1 cellular context compared by ENCODE assay signal in the genomic region with DNA sequence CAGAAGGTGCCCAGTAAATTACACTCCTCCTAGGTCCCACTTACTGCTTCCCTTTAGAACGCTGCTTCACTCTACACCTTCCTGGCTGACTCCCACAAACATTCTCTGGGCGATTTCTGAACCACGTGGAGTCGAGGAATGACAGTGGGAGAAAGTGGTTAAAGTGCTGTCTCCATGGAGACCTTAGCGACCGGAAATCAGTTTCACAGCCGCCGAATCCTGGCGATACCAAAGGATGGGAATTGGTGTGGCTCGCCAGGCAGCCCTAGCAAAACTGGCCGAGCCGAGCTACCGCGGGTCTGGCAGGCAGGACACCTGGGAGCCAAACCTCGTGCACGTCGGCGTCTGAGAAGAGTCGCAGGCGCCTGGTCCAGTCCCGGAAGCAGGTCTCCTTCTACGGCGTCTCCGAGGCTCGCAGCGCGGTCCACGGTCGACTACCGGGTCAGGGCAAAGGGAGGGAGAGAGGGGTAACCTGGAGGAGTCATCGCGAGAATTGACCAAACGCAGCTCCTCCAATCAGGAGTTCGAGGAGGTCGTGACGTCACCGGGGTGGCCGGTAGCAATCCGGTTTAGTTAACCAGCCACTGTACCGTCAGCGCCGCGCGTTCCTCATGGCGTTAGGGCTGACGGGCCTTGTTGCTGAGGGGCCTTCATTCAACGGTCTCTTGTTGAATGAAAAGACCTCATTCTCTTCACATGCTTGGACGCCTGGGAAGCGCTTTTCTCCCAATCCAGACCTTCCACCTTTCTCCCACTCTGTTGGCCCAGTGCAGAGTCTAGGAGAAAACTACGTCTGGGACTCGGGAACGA.
TF ChIP-seq lines count a peak whose summit lies in the region.

Gene THADA (minus strand): TSS at position 436 of the 810 bp plus-strand sequence. CDS start 3,646 bp downstream, outside the sequence.

TF ChIP-seq in HepG2, 621 proteins besides CTCF, POLR2A, EP300 and RAD21 (continued from another document and continues in another):
- TF ChIP-seq, protein P1, sequence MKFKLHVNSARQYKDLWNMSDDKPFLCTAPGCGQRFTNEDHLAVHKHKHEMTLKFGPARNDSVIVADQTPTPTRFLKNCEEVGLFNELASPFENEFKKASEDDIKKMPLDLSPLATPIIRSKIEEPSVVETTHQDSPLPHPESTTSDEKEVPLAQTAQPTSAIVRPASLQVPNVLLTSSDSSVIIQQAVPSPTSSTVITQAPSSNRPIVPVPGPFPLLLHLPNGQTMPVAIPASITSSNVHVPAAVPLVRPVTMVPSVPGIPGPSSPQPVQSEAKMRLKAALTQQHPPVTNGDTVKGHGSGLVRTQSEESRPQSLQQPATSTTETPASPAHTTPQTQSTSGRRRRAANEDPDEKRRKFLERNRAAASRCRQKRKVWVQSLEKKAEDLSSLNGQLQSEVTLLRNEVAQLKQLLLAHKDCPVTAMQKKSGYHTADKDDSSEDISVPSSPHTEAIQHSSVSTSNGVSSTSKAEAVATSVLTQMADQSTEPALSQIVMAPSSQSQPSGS (CRISPR knock-in tag; IDR thresholded peaks at IDR 0.05) = peak; percentile 98
- TF ChIP-seq SETDB1 (CRISPR knock-in tag; IDR thresholded peaks at IDR 0.05; ENCODE audit: borderline replicate concordance) = no peak
- TF ChIP-seq NONO (IDR thresholded peaks at IDR 0.05) = no peak
- peak; percentile 97 for TF ChIP-seq NONO (CRISPR knock-in tag; conservative IDR thresholded peaks at IDR 0.05)
- TF ChIP-seq, protein P2, sequence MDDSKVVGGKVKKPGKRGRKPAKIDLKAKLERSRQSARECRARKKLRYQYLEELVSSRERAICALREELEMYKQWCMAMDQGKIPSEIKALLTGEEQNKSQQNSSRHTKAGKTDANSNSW (CRISPR knock-in tag; IDR thresholded peaks at IDR 0.05; ENCODE audit: borderline replicate concordance) = peak; percentile 90; the same call in 1 of the 2 replicates
- peak; percentile 82 for TF ChIP-seq BRD4 (CRISPR knock-in tag; IDR thresholded peaks at IDR 0.05)
- peak; percentile 99 for TF ChIP-seq ZNF501 (CRISPR knock-in tag; IDR thresholded peaks at IDR 0.05)
- TF ChIP-seq PAXIP1 (CRISPR knock-in tag; conservative IDR thresholded peaks at IDR 0.05) = peak; percentile 67
- TF ChIP-seq, protein P3, sequence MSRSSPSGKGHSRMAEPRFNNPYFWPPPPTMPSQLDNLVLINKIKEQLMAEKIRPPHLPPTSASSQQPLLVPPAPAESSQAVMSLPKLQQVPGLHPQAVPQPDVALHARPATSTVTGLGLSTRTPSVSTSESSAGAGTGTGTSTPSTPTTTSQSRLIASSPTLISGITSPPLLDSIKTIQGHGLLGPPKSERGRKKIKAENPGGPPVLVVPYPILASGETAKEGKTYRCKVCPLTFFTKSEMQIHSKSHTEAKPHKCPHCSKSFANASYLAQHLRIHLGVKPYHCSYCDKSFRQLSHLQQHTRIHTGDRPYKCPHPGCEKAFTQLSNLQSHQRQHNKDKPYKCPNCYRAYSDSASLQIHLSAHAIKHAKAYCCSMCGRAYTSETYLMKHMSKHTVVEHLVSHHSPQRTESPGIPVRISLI (CRISPR knock-in tag; IDR thresholded peaks at IDR 0.05; ENCODE audit: borderline replicate concordance) = peak; percentile 70; the same call in 1 of the 2 replicates
- TF ChIP-seq SNAI1 (CRISPR knock-in tag; IDR thresholded peaks at IDR 0.05; ENCODE audit: borderline replicate concordance) = no peak; the same call in 1 of the 2 replicates
- TF ChIP-seq GATAD2A (CRISPR knock-in tag; IDR thresholded peaks at IDR 0.05) = peak; percentile 44
- 0 out of 2 replicates have a peak, but pooled peaks have one; percentile 28 for TF ChIP-seq ZBTB37 (CRISPR knock-in tag; IDR thresholded peaks at IDR 0.05)
- no peak for TF ChIP-seq PRPF4 (IDR thresholded peaks at IDR 0.05; ENCODE audit: low read depth, low read length, poor library complexity, severe bottlenecking)
- TF ChIP-seq CENPBD1 (CRISPR knock-in tag; IDR thresholded peaks at IDR 0.05; ENCODE audit: borderline replicate concordance, low read depth) = 0 out of 2 replicates have a peak, but pooled peaks have one; percentile 78
- TF ChIP-seq TEAD2 (CRISPR knock-in tag; IDR thresholded peaks at IDR 0.05) = no peak
- TF ChIP-seq ZNF790 (CRISPR knock-in tag; IDR thresholded peaks at IDR 0.05; ENCODE audit: borderline replicate concordance) = peak; percentile 73
- no peak; the same call in 1 of the 2 replicates for TF ChIP-seq PRMT3 (CRISPR knock-in tag; IDR thresholded peaks at IDR 0.05; ENCODE audit: borderline replicate concordance, low read depth)
- peak; percentile 82; the same call in 1 of the 2 replicates for TF ChIP-seq ZNF225 (CRISPR knock-in tag; IDR thresholded peaks at IDR 0.05)
- TF ChIP-seq MTERF4 (CRISPR knock-in tag; IDR thresholded peaks at IDR 0.05) = peak; percentile 91; the same call in 1 of the 2 replicates
- TF ChIP-seq ZNF260 (CRISPR knock-in tag; IDR thresholded peaks at IDR 0.05; ENCODE audit: borderline replicate concordance, low read depth) = no peak
- TF ChIP-seq ZNF44 (CRISPR knock-in tag; IDR thresholded peaks at IDR 0.05) = peak; percentile 89; the same call in 1 of the 2 replicates
- TF ChIP-seq ZNF256 (CRISPR knock-in tag; conservative IDR thresholded peaks at IDR 0.05) = 0 out of 2 replicates have a peak, but pooled peaks have one; percentile 49
- 0 out of 2 replicates have a peak, but pooled peaks have one; percentile 87 for TF ChIP-seq ZNF615 (CRISPR knock-in tag; IDR thresholded peaks at IDR 0.05; ENCODE audit: borderline replicate concordance)
- TF ChIP-seq KLF16 (CRISPR knock-in tag; IDR thresholded peaks at IDR 0.05) = peak in 1 of 2 experiments; percentile 90; a peak in 2 of 4 replicates
- TF ChIP-seq DZIP1 (CRISPR knock-in tag; IDR thresholded peaks at IDR 0.05) = peak; percentile 46; the same call in 1 of the 2 replicates
- no peak for TF ChIP-seq ZNF33B (CRISPR knock-in tag; IDR thresholded peaks at IDR 0.05)
- TF ChIP-seq FIP1L1 (IDR thresholded peaks at IDR 0.05; ENCODE audit: borderline replicate concordance, insufficient read depth, low read depth, low read length) = peak; percentile 62; the same call in 1 of the 2 replicates
- TF ChIP-seq, protein P4, sequence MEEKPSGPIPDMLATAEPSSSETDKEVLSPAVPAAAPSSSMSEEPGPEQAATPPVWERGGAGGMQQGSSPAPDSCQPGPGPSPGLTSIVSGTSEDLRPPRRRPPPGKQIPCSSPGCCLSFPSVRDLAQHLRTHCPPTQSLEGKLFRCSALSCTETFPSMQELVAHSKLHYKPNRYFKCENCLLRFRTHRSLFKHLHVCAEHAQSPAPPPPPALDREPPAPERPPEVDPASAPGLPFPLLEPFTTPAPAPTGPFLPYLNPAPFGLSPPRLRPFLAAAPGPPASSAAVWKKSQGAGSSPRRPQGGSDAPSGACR (CRISPR knock-in tag; IDR thresholded peaks at IDR 0.05) = no peak; the same call in 1 of the 2 replicates
- TF ChIP-seq, protein P5, sequence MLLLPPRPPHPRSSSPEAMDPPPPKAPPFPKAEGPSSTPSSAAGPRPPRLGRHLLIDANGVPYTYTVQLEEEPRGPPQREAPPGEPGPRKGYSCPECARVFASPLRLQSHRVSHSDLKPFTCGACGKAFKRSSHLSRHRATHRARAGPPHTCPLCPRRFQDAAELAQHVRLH (CRISPR knock-in tag; IDR thresholded peaks at IDR 0.05; ENCODE audit: borderline replicate concordance, low read depth) = peak; percentile 81; the same call in 1 of the 2 replicates
- peak; percentile 45; the same call in 1 of the 2 replicates for TF ChIP-seq ZNF614 (CRISPR knock-in tag; IDR thresholded peaks at IDR 0.05; ENCODE audit: borderline replicate concordance)
- TF ChIP-seq MTF1 (CRISPR knock-in tag; IDR thresholded peaks at IDR 0.05) = no peak
- TF ChIP-seq ARNT2 (CRISPR knock-in tag; IDR thresholded peaks at IDR 0.05; ENCODE audit: low read depth) = peak; percentile 97
- TF ChIP-seq, protein P6, sequence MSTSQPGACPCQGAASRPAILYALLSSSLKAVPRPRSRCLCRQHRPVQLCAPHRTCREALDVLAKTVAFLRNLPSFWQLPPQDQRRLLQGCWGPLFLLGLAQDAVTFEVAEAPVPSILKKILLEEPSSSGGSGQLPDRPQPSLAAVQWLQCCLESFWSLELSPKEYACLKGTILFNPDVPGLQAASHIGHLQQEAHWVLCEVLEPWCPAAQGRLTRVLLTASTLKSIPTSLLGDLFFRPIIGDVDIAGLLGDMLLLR (CRISPR knock-in tag; IDR thresholded peaks at IDR 0.05) = peak; percentile 98
- TF ChIP-seq STAT6 (CRISPR knock-in tag; IDR thresholded peaks at IDR 0.05; ENCODE audit: borderline replicate concordance) = peak; percentile 67; the same call in 1 of the 2 replicates
